21 cellular contexts compared by ENCODE assay signal in genomic region chr15:52579852-52580251, GRCh38.
"Had no signal": no experiment of that assay in that cellular context is flagged by ENCODE, and none has a peak within 500 bp of the region (broad histone marks: within the 10 kb centered on the region; RNA-seq: fewer than 3 reads in every experiment).

No MANE protein-coding gene starts in this region.

- DNase-seq: cortex of kidney; effector memory CD8-positive, alpha-beta T cell; erythroblast; hypothalamus; kidney; left ventricle myocardium inferior; lower lobe of right lung; naive thymus-derived CD8-positive, alpha-beta T cell; nephron progenitor cell; pancreas; retina; right lobe of liver; small intestine; stimulated activated CD4-positive, alpha-beta T cell treated with anti-CD3 and anti-CD28 coated beads, Interleukin-15, amount 100 ng/mL, for 24 hours; stimulated activated CD4-positive, alpha-beta T cell treated with anti-CD3 and anti-CD28 coated beads, Interleukin-2, amount 100 ng/mL, for 48 hours; stimulated activated naive B cell treated with anti-CD40 and anti-IgM and Interleukin-4, amounts not matched to agents 10 μg/mL and 1 μg/mL and 100 μg/mL, for 72 hours; upper lobe of left lung had no signal

- H3K9me3 Mint-ChIP-seq: effector memory CD8-positive, alpha-beta T cell; naive thymus-derived CD8-positive, alpha-beta T cell; nephron progenitor cell; stimulated activated naive B cell treated with anti-CD40 and anti-IgM and Interleukin-4, amounts not matched to agents 10 μg/mL and 1 μg/mL and 100 μg/mL, for 72 hours; stimulated activated naive CD8-positive, alpha-beta T cell treated with anti-CD3 and anti-CD28 coated beads, Interleukin-15, Interleukin-2, amounts not matched to agents 100 ng/mL and 50 ng/mL, for 24 hours had no signal

- H3K27ac Mint-ChIP-seq: nephron progenitor cell; stimulated activated naive B cell treated with anti-CD40 and anti-IgM and Interleukin-4, amounts not matched to agents 10 μg/mL and 1 μg/mL and 100 μg/mL, for 72 hours; stimulated activated naive CD8-positive, alpha-beta T cell treated with anti-CD3 and anti-CD28 coated beads, Interleukin-15, Interleukin-2, amounts not matched to agents 100 ng/mL and 50 ng/mL, for 24 hours had no signal

- H3K4me3 ChIP-seq: left ventricle myocardium inferior, lower lobe of right lung, pancreas, right lobe of liver, thoracic aorta, tibial nerve, upper lobe of left lung had no signal

- H3K27ac ChIP-seq: left ventricle myocardium inferior, lower lobe of right lung, neutrophil, pancreas, right lobe of liver, thoracic aorta, tibial nerve, upper lobe of left lung had no signal

- ATAC-seq: effector memory CD8-positive, alpha-beta T cell; lower lobe of right lung; naive thymus-derived CD8-positive, alpha-beta T cell; stimulated activated naive B cell treated with anti-CD40 and anti-IgM and Interleukin-4, amounts not matched to agents 10 μg/mL and 1 μg/mL and 100 μg/mL, for 72 hours had no signal

- H3K4me3 Mint-ChIP-seq: effector memory CD8-positive, alpha-beta T cell; naive thymus-derived CD8-positive, alpha-beta T cell; nephron progenitor cell; stimulated activated naive B cell treated with anti-CD40 and anti-IgM and Interleukin-4, amounts not matched to agents 10 μg/mL and 1 μg/mL and 100 μg/mL, for 72 hours; stimulated activated naive CD8-positive, alpha-beta T cell treated with anti-CD3 and anti-CD28 coated beads, Interleukin-15, Interleukin-2, amounts not matched to agents 100 ng/mL and 50 ng/mL, for 24 hours had no signal

- H3K4me1 Mint-ChIP-seq: naive thymus-derived CD8-positive, alpha-beta T cell; stimulated activated naive B cell treated with anti-CD40 and anti-IgM and Interleukin-4, amounts not matched to agents 10 μg/mL and 1 μg/mL and 100 μg/mL, for 72 hours had no signal

- H3K4me1 ChIP-seq: left ventricle myocardium inferior, lower lobe of right lung, pancreas, right lobe of liver, tibial nerve, upper lobe of left lung had no signal

- H3K27me3 ChIP-seq: neutrophil, pancreas, right lobe of liver, tibial nerve, upper lobe of left lung had no signal

- H3K27me3 Mint-ChIP-seq: effector memory CD8-positive, alpha-beta T cell; naive thymus-derived CD8-positive, alpha-beta T cell; stimulated activated naive B cell treated with anti-CD40 and anti-IgM and Interleukin-4, amounts not matched to agents 10 μg/mL and 1 μg/mL and 100 μg/mL, for 72 hours; stimulated activated naive CD8-positive, alpha-beta T cell treated with anti-CD3 and anti-CD28 coated beads, Interleukin-15, Interleukin-2, amounts not matched to agents 100 ng/mL and 50 ng/mL, for 24 hours had no signal

- H3K9me3 ChIP-seq: left ventricle myocardium inferior, lower lobe of right lung, neutrophil, pancreas, right lobe of liver, thoracic aorta, tibial nerve, upper lobe of left lung had no signal
